Comparison of ENCODE assay signal across 18 cellular contexts in the genomic region with DNA sequence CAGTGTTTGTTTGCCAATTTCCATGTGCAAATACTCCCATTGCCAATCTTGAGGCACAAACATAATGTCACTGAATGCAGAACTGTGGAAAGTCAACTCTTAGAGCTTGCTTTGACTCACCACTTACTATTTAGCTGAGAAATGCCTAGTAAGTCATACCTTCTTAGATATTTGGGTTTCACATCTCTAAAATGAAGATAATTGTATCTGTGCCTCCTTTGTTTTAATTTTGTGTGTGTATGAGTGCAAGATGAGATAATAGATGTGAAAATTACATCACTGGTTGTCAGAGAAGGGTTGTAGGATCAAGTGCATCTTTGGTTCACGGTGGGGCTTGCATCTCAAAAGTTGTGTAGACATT.
DNase-seq lines count a peak whose midpoint lies in the region; ATAC-seq, FAIRE-seq and TF ChIP-seq lines count a peak whose summit lies in the region.
"Had no signal": no experiment of that assay in that cellular context is flagged by ENCODE, and none has a peak within 500 bp of the region (broad histone marks: within the 10 kb centered on the region; RNA-seq: fewer than 3 reads in every experiment).

No MANE protein-coding gene starts in this region.

- SMC1A ChIA-PET in GM12878 (lab: Charles Lee; ENCODE audit: uncharacterized antibody, unreplicated experiment), result interaction anchor here (1.2 kb wide), 1 partner anchor 17 kb away, joined by 3 read pairs; no protein-coding TSS in a partner anchor

- POLR2A ChIA-PET in HepG2 (lab: Yijun Ruan, JAX) (no interaction called here), GM12878 (lab: Charles Lee) (no interaction called here)

- no peak overlapping the region for H3K4me2 ChIP-seq in HepG2 (ENCODE audit: low read depth, low read length)
- no peak overlapping the region for H3K4me2 ChIP-seq in GM12878 (ENCODE audit: control insufficient read depth, insufficient read depth)
- H3K4me2 ChIP-seq: A549; BLaER1 treated with 17β-estradiol and CSF1 and Interleukin-3, amounts not matched to agents 10 nM and 100 nM had no signal

- DNase-seq in right lobe of liver (no peak), HepG2 (ENCODE audit: low spot score) (no peak), GM12878 (ENCODE audit: low read depth, low spot score) (no peak), erythroblast (lab: John Stamatoyannopoulos, UW) (no peak)
- DNase-seq in activated T-cell treated with anti-CD3 and anti-CD28 coated beads, Interleukin-2, amount 50 U/mL, for 48 hours, result no peak
- DNase-seq: AML-193; Caco-2; Calu3; CD4-positive, alpha-beta T cell; CD8-positive, alpha-beta T cell; DMS79 treated with DMSO at 0.1 percent for 48 hours; GF-D8 had no signal

- BruUV-seq in HepG2 (replicated peaks; lab: Mats Ljungman, UMichigan) (no TSS peak), GM12878 (replicated peaks; lab: Mats Ljungman, UMichigan) (no TSS peak)

- H3K27me3 ChIP-seq in right lobe of liver, result no peaks in the 10 kb centered on the region
- no peaks in the 10 kb centered on the region for H3K27me3 ChIP-seq in HepG2 (ENCODE audit: control insufficient read depth in 1 of 2, insufficient read depth in 2 of 2, low read length in 2 of 2)
- no peaks in the 10 kb centered on the region for H3K27me3 ChIP-seq in GM12878 (replicated peaks in 1 of 2; ENCODE audit: control insufficient read depth in 2 of 2, insufficient read depth in 2 of 2, low read length in 1 of 2)
- H3K27me3 ChIP-seq: BLaER1 treated with 17β-estradiol and CSF1 and Interleukin-3, amounts not matched to agents 10 nM and 100 nM had no signal

- TF ChIP-seq RAD21 in HepG2 (CRISPR knock-in tag; IDR thresholded peaks at IDR 0.05), result no peak
- TF ChIP-seq RAD21 in GM12878 (IDR thresholded peaks at IDR 0.05; ENCODE audit: insufficient read depth, low read depth, low read length), result no peak

- intact Hi-C loops in right lobe of liver (cut with DNase I) (no loop called here), HepG2 (cut with micrococcal nuclease; ENCODE audit: unreplicated experiment) (no loop called here), GM12878 (cut with micrococcal nuclease; ENCODE audit: unreplicated experiment) (no loop called here)

- H2AFZ ChIP-seq in HepG2 (ENCODE audit: low read length), result no peak overlapping the region
- H2AFZ ChIP-seq in GM12878 (ENCODE audit: control insufficient read depth, low read depth, low read length), result no peak overlapping the region

- no peak for TF ChIP-seq EP300 in HepG2 (IDR thresholded peaks at IDR 0.05; ENCODE audit: low read depth in 2 of 2, low read length in 2 of 2)
- no peak for TF ChIP-seq EP300 in HepG2 (CRISPR knock-in tag; IDR thresholded peaks at IDR 0.05; ENCODE audit: borderline replicate concordance)
- peak; percentile 42 to 67; a peak in 2 of 4 replicates for TF ChIP-seq EP300 in GM12878 (IDR thresholded peaks at IDR 0.05; ENCODE audit: borderline replicate concordance in 1 of 2, control insufficient read depth in 1 of 2, low read depth in 2 of 2, low read length in 2 of 2)

- CTCF ChIA-PET in HepG2 (lab: Yijun Ruan, JAX; ENCODE audit: low intra/inter-chr PET ratio, low total read pairs) (no interaction called here), GM12878 (lab: Yijun Ruan, JAX) (no interaction called here)

- no peak for FAIRE-seq in HepG2 (lab: Jason Lieb, UNC)
- FAIRE-seq in GM12878 (lab: Jason Lieb, UNC), result no peak
- FAIRE-seq: A549, D721Med, G401.6 had no signal

- peak overlapping the region in 1 of 3 donors; percentile 31 for H3K27ac ChIP-seq in right lobe of liver
- no peak overlapping the region for H3K27ac ChIP-seq in HepG2 (ENCODE audit: extremely low read length, insufficient read depth, low read length)
- no peak overlapping the region for H3K27ac ChIP-seq in GM12878 (ENCODE audit: control insufficient read depth, insufficient read depth)
- H3K27ac ChIP-seq: 22Rv1; A549; BLaER1 treated with 17β-estradiol and CSF1 and Interleukin-3, amounts not matched to agents 10 nM and 100 nM; C4-2B had no signal

- 92% methylated on average over 1 of the region's 1 CpG for WGBS in right lobe of liver (ENCODE audit: insufficient coverage, low coverage, low lambda C conversion rate, missing lambda C conversion rate)
- WGBS in HepG2 (ENCODE audit: low lambda C conversion rate), result 0% methylated on average over 1 of the region's 1 CpG
- 0% methylated on average over 1 of the region's 1 CpG for WGBS in GM12878 (ENCODE audit: insufficient coverage, insufficient replicate concordance, low lambda C conversion rate, missing lambda C conversion rate)

- H3K4me1 ChIP-seq in right lobe of liver (peaks cover 0 to 18% (median 8%) of the 10 kb centered on the region in 4 donors), HepG2 (ENCODE audit: insufficient read depth, low read length) (no peaks in the 10 kb centered on the region), GM12878 (ENCODE audit: control insufficient read depth, insufficient read depth, low read length) (no peaks in the 10 kb centered on the region)
- H3K4me1 ChIP-seq: A549; BLaER1 treated with 17β-estradiol and CSF1 and Interleukin-3, amounts not matched to agents 10 nM and 100 nM; Caco-2 had no signal

- no peaks in the 10 kb centered on the region for H3K79me2 ChIP-seq in HepG2 (ENCODE audit: insufficient read depth, low read length)
- no peaks in the 10 kb centered on the region for H3K79me2 ChIP-seq in GM12878 (ENCODE audit: control insufficient read depth, insufficient read depth, low read length)

- no peak overlapping the region for H3K4me3 ChIP-seq in right lobe of liver
- no peak overlapping the region for H3K4me3 ChIP-seq in HepG2 (replicated peaks in 1 of 3; ENCODE audit: insufficient read depth in 1 of 3, low read depth in 2 of 3, low read length in 3 of 3)
- no peak overlapping the region for H3K4me3 ChIP-seq in GM12878
- H3K4me3 ChIP-seq: A549; BLaER1 treated with 17β-estradiol and CSF1 and Interleukin-3, amounts not matched to agents 10 nM and 100 nM had no signal

- H3K36me3 ChIP-seq in right lobe of liver (no peaks in the 10 kb centered on the region), HepG2 (replicated peaks in 1 of 2; ENCODE audit: control insufficient read depth in 1 of 2, insufficient read depth in 2 of 2, low read length in 2 of 2) (no peaks in the 10 kb centered on the region), GM12878 (ENCODE audit: control insufficient read depth in 2 of 2, insufficient read depth in 2 of 2, low read length in 1 of 2) (no peaks in the 10 kb centered on the region)
- H3K36me3 ChIP-seq: BLaER1 treated with 17β-estradiol and CSF1 and Interleukin-3, amounts not matched to agents 10 nM and 100 nM had no signal

- TF ChIP-seq CTCF in right lobe of liver (IDR thresholded peaks at IDR 0.05), result no peak
- no peak for TF ChIP-seq CTCF in HepG2 (CRISPR knock-in tag; IDR thresholded peaks at IDR 0.05)
- TF ChIP-seq CTCF in GM12878 (IDR thresholded peaks at IDR 0.05 in 2 of 3, conservative IDR thresholded peaks at IDR 0.05 in 1 of 3; ENCODE audit: control insufficient read depth in 2 of 3, extremely low read depth in 1 of 3, insufficient read depth in 1 of 3, low read depth in 3 of 3, low read length in 3 of 3), result no peak

- TF ChIP-seq POLR2A in right lobe of liver (IDR thresholded peaks at IDR 0.05), result no peak
- no peak for TF ChIP-seq POLR2A in HepG2 (IDR thresholded peaks at IDR 0.05; ENCODE audit: insufficient read depth in 1 of 2, low read depth in 2 of 2, low read length in 2 of 2)
- TF ChIP-seq POLR2A in GM12878 (IDR thresholded peaks at IDR 0.05; ENCODE audit: low read depth, low read length), result no peak
- TF ChIP-seq POLR2A in erythroblast (IDR thresholded peaks at IDR 0.05; ENCODE audit: low read length), result no peak

- H3K9ac ChIP-seq in HepG2 (ENCODE audit: insufficient read depth, low read depth, low read length), result no peak overlapping the region
- no peak overlapping the region for H3K9ac ChIP-seq in GM12878 (ENCODE audit: control insufficient read depth, insufficient read depth, low read length)
- H3K9ac ChIP-seq: BLaER1 treated with 17β-estradiol and CSF1 and Interleukin-3, amounts not matched to agents 10 nM and 100 nM had no signal

- in situ Hi-C loops in HepG2 (cut with HindIII; ENCODE audit: extremely low pct_ligation_motif_present, low pct_unique_long_range_greater_than_20kb), result no loop called here
- in situ Hi-C loops in GM12878 (cut with MboI), result no loop called here

- H4K20me1 ChIP-seq in HepG2 (ENCODE audit: insufficient read depth, low read length) (no peaks in the 10 kb centered on the region), GM12878 (ENCODE audit: control insufficient read depth, insufficient read depth) (no peaks in the 10 kb centered on the region)
- H4K20me1 ChIP-seq: BLaER1 treated with 17β-estradiol and CSF1 and Interleukin-3, amounts not matched to agents 10 nM and 100 nM had no signal

- ATAC-seq in right lobe of liver (peak; percentile 43 to 68 (median 62)), HepG2 (no peak), GM12878 (peak; percentile 80)
- ATAC-seq: A549; CD8-positive, alpha-beta T cell had no signal

- RAD21 ChIA-PET in GM12878 (lab: Charles Lee; ENCODE audit: unreplicated experiment), result no interaction called here

- H3K9me3 ChIP-seq in right lobe of liver, result no peaks in the 10 kb centered on the region
- no peaks in the 10 kb centered on the region; the same call in 1 of the 2 replicates for H3K9me3 ChIP-seq in HepG2 (ENCODE audit: low read length)
- H3K9me3 ChIP-seq in GM12878 (replicated peaks; ENCODE audit: control insufficient read depth, insufficient read depth, low read length), result no peaks in the 10 kb centered on the region
- H3K9me3 ChIP-seq: A549; BLaER1 treated with 17β-estradiol and CSF1 and Interleukin-3, amounts not matched to agents 10 nM and 100 nM; Caco-2 had no signal

TF ChIP-seq in HepG2, 621 proteins besides CTCF, POLR2A, EP300 and RAD21 (continues in another document):
- TF ChIP-seq RORA (CRISPR knock-in tag; IDR thresholded peaks at IDR 0.05), result no peak

TF ChIP-seq in GM12878, 131 proteins besides CTCF, POLR2A, EP300 and RAD21 (continues in another document):
- TF ChIP-seq NBN (IDR thresholded peaks at IDR 0.05), result 0 out of 2 replicates have a peak, but pooled peaks have one; percentile 35
- TF ChIP-seq BACH1 (IDR thresholded peaks at IDR 0.05; ENCODE audit: borderline replicate concordance), result 0 out of 2 replicates have a peak, but pooled peaks have one; percentile 11
- TF ChIP-seq RBBP5 (conservative IDR thresholded peaks at IDR 0.05), result no peak
- 0 out of 2 replicates have a peak, but pooled peaks have one; percentile 15 for TF ChIP-seq BCL11A (IDR thresholded peaks at IDR 0.05; ENCODE audit: low read depth, low read length)
- peak; percentile 81 for TF ChIP-seq ZNF24 (IDR thresholded peaks at IDR 0.05)
